ENCODE assay signal across 20 cellular contexts in genomic region chr1:1815606-1816281, GRCh38. TPM values are rescaled to one million over a fixed set of nuclear protein-coding genes. Genes with fewer than 3 reads are reported as not detected.
A peak's percentile ranks its signal among the peaks of the same experiment; 100 is the strongest.
DNase-seq lines count a peak whose midpoint lies in the region; ATAC-seq, FAIRE-seq and TF ChIP-seq lines count a peak whose summit lies in the region.
"Had no signal": no experiment of that assay in that cellular context is flagged by ENCODE, and none has a peak within 500 bp of the region (broad histone marks: within the 10 kb centered on the region; RNA-seq: fewer than 3 reads in every experiment).

No MANE protein-coding gene starts in this region.

- no peak for TF ChIP-seq RAD21 in HepG2 (CRISPR knock-in tag; IDR thresholded peaks at IDR 0.05)

- no peaks in the 10 kb centered on the region for H3K27me3 Mint-ChIP-seq in activated CD8-positive, alpha-beta memory T cell treated with anti-CD3 and anti-CD28 coated beads, Interleukin-2, amount 10 ng/mL, durations not matched to agents 7 days and 5 days
- no peaks in the 10 kb centered on the region for H3K27me3 Mint-ChIP-seq in activated naive CD8-positive, alpha-beta T cell treated with anti-CD3 and anti-CD28 coated beads, Interleukin-2, amount 10 ng/mL, durations not matched to agents 7 days and 5 days

- H3K9me3 Mint-ChIP-seq in activated CD8-positive, alpha-beta memory T cell treated with anti-CD3 and anti-CD28 coated beads, Interleukin-2, amount 10 ng/mL, durations not matched to agents 7 days and 5 days (ENCODE audit: low read depth): no peaks in the 10 kb centered on the region
- H3K9me3 Mint-ChIP-seq in activated naive CD8-positive, alpha-beta T cell treated with anti-CD3 and anti-CD28 coated beads, Interleukin-2, amount 10 ng/mL, durations not matched to agents 7 days and 5 days: no peaks in the 10 kb centered on the region
- H3K9me3 Mint-ChIP-seq: nephron had no signal

- no peak overlapping the region for H3K4me3 Mint-ChIP-seq in activated CD8-positive, alpha-beta memory T cell treated with anti-CD3 and anti-CD28 coated beads, Interleukin-2, amount 10 ng/mL, durations not matched to agents 7 days and 5 days
- H3K4me3 Mint-ChIP-seq in activated naive CD8-positive, alpha-beta T cell treated with anti-CD3 and anti-CD28 coated beads, Interleukin-2, amount 10 ng/mL, durations not matched to agents 7 days and 5 days: no peak overlapping the region
- H3K4me3 Mint-ChIP-seq: nephron had no signal

- CTCF ChIA-PET in activated CD8-positive, alpha-beta memory T cell treated with anti-CD3 and anti-CD28 coated beads, Interleukin-2, amount 10 ng/mL, durations not matched to agents 7 days and 5 days (lab: Charles Lee): no interaction called here
- CTCF ChIA-PET in HepG2 (lab: Yijun Ruan, JAX; ENCODE audit: low intra/inter-chr PET ratio, low total read pairs) (no interaction called here), RWPE1 (lab: Yijun Ruan, JAX) (no interaction called here)

- H3K27ac ChIP-seq in HepG2 (ENCODE audit: extremely low read length, insufficient read depth, low read length): no peak overlapping the region
- no peak overlapping the region for H3K27ac ChIP-seq in upper lobe of right lung
- no peak overlapping the region for H3K27ac ChIP-seq in RWPE1
- H3K27ac ChIP-seq: C4-2B, heart right ventricle, thyroid gland, VCaP had no signal

- H2AFZ ChIP-seq in HepG2 (ENCODE audit: low read length): no peak overlapping the region

- no peak overlapping the region for H3K9ac ChIP-seq in HepG2 (ENCODE audit: insufficient read depth, low read depth, low read length)

- TF ChIP-seq EP300 in HepG2 (IDR thresholded peaks at IDR 0.05; ENCODE audit: low read depth in 2 of 2, low read length in 2 of 2) (no peak), HepG2 (CRISPR knock-in tag; IDR thresholded peaks at IDR 0.05; ENCODE audit: borderline replicate concordance) (no peak)

- DNase-seq in activated CD8-positive, alpha-beta memory T cell treated with anti-CD3 and anti-CD28 coated beads, Interleukin-2, amount 10 ng/mL, durations not matched to agents 7 days and 5 days: no peak
- DNase-seq in activated CD8-positive, alpha-beta memory T cell treated with anti-CD3 and anti-CD28 coated beads, Interleukin-2, amount 50 U/mL, for 4 hours: no peak
- no peak for DNase-seq in activated naive CD8-positive, alpha-beta T cell treated with anti-CD3 and anti-CD28 coated beads, Interleukin-2, amount 10 ng/mL, durations not matched to agents 7 days and 5 days
- DNase-seq in HepG2 (ENCODE audit: low spot score) (no peak), upper lobe of right lung (peak; percentile 16), RWPE1 (ENCODE audit: low spot score) (no peak), GM19239 (ENCODE audit: insufficient read length, low spot score) (no peak), NCI-H1417 (lab: John Stamatoyannopoulos, UW) (no peak)
- DNase-seq: activated gamma-delta T cell treated with Interleukin-2 at 50 U/mL for 16 hours, DMS79 treated with DMSO at 0.1 percent for 48 hours, heart right ventricle, IMR-90, mammary epithelial cell, NCI-H187, NCI-H446 treated with DMSO at 0.1 percent for 48 hours, thyroid gland had no signal

- H3K4me2 ChIP-seq in HepG2 (ENCODE audit: low read depth, low read length): no peak overlapping the region

- FAIRE-seq in HepG2 (lab: Jason Lieb, UNC) (no peak), GM19239 (lab: Jason Lieb, UNC) (no peak)

- BruUV-seq in HepG2 (replicated peaks; lab: Mats Ljungman, UMichigan): no TSS peak

- no peak; a peak in 1 of 4 replicates for TF ChIP-seq POLR2A in HepG2 (IDR thresholded peaks at IDR 0.05; ENCODE audit: insufficient read depth in 1 of 2, low read depth in 2 of 2, low read length in 2 of 2)

- no peak overlapping the region for H3K4me3 ChIP-seq in HepG2 (replicated peaks in 1 of 3; ENCODE audit: insufficient read depth in 1 of 3, low read depth in 2 of 3, low read length in 3 of 3)
- H3K4me3 ChIP-seq in upper lobe of right lung: no peak overlapping the region
- H3K4me3 ChIP-seq: ascending aorta, heart right ventricle, thyroid gland had no signal

- H4K20me1 ChIP-seq in HepG2 (ENCODE audit: insufficient read depth, low read length): no peaks in the 10 kb centered on the region

- POLR2A ChIA-PET in activated naive CD8-positive, alpha-beta T cell treated with anti-CD3 and anti-CD28 coated beads, Interleukin-2, amount 10 ng/mL, durations not matched to agents 7 days and 5 days (lab: Charles Lee): no interaction called here
- POLR2A ChIA-PET in HepG2 (lab: Yijun Ruan, JAX) (no interaction called here), RWPE1 (lab: Yijun Ruan, JAX; ENCODE audit: low non-redundant PET) (no interaction called here)

- H3K79me2 ChIP-seq in HepG2 (ENCODE audit: insufficient read depth, low read length): no peaks in the 10 kb centered on the region

- no peaks in the 10 kb centered on the region for H3K27me3 ChIP-seq in HepG2 (ENCODE audit: control insufficient read depth in 1 of 2, insufficient read depth in 2 of 2, low read length in 2 of 2)
- no peaks in the 10 kb centered on the region for H3K27me3 ChIP-seq in upper lobe of right lung
- H3K27me3 ChIP-seq: ascending aorta, heart right ventricle, thyroid gland had no signal

- peak overlapping the region; percentile 16 for H3K27ac Mint-ChIP-seq in activated CD8-positive, alpha-beta memory T cell treated with anti-CD3 and anti-CD28 coated beads, Interleukin-2, amount 10 ng/mL, durations not matched to agents 7 days and 5 days
- peak overlapping the region; percentile 11 for H3K27ac Mint-ChIP-seq in activated naive CD8-positive, alpha-beta T cell treated with anti-CD3 and anti-CD28 coated beads, Interleukin-2, amount 10 ng/mL, durations not matched to agents 7 days and 5 days
- H3K27ac Mint-ChIP-seq: nephron had no signal

- ATAC-seq in activated CD8-positive, alpha-beta memory T cell treated with anti-CD3 and anti-CD28 coated beads, Interleukin-2, amount 10 ng/mL, durations not matched to agents 7 days and 5 days: no peak
- no peak for ATAC-seq in activated naive CD8-positive, alpha-beta T cell treated with anti-CD3 and anti-CD28 coated beads, Interleukin-2, amount 10 ng/mL, durations not matched to agents 7 days and 5 days (ENCODE audit: low read depth)
- no peak for ATAC-seq in HepG2
- no peak for ATAC-seq in upper lobe of right lung
- ATAC-seq: heart right ventricle had no signal

- H3K9me3 ChIP-seq in HepG2 (ENCODE audit: low read length): no peaks in the 10 kb centered on the region
- no peaks in the 10 kb centered on the region for H3K9me3 ChIP-seq in upper lobe of right lung
- H3K9me3 ChIP-seq: ascending aorta, heart right ventricle, thyroid gland had no signal

- intact Hi-C loops in HepG2 (cut with micrococcal nuclease; ENCODE audit: unreplicated experiment) (no loop called here), upper lobe of right lung (cut with DNase I) (no loop called here)

- H3K36me3 ChIP-seq in HepG2 (replicated peaks in 1 of 2; ENCODE audit: control insufficient read depth in 1 of 2, insufficient read depth in 2 of 2, low read length in 2 of 2) (peaks cover 25 to 45% of the 10 kb centered on the region in 2 experiments), upper lobe of right lung (peaks cover 63% of the 10 kb centered on the region)

- 96% methylated on average over 12 of the region's 14 CpGs for WGBS in HepG2 (ENCODE audit: low lambda C conversion rate)

- no peak for TF ChIP-seq CTCF in HepG2 (CRISPR knock-in tag; IDR thresholded peaks at IDR 0.05)
- no peak for TF ChIP-seq CTCF in upper lobe of right lung (IDR thresholded peaks at IDR 0.05)
- no peak for TF ChIP-seq CTCF in RWPE1 (conservative IDR thresholded peaks at IDR 0.05; ENCODE audit: low read depth)

- in situ Hi-C loops in HepG2 (cut with HindIII; ENCODE audit: extremely low pct_ligation_motif_present, low pct_unique_long_range_greater_than_20kb): no loop called here

- H3K36me3 Mint-ChIP-seq in activated CD8-positive, alpha-beta memory T cell treated with anti-CD3 and anti-CD28 coated beads, Interleukin-2, amount 10 ng/mL, durations not matched to agents 7 days and 5 days: peaks cover 35% of the 10 kb centered on the region
- H3K36me3 Mint-ChIP-seq in activated naive CD8-positive, alpha-beta T cell treated with anti-CD3 and anti-CD28 coated beads, Interleukin-2, amount 10 ng/mL, durations not matched to agents 7 days and 5 days: peaks cover 18% of the 10 kb centered on the region

- no peaks in the 10 kb centered on the region for H3K4me1 Mint-ChIP-seq in activated CD8-positive, alpha-beta memory T cell treated with anti-CD3 and anti-CD28 coated beads, Interleukin-2, amount 10 ng/mL, durations not matched to agents 7 days and 5 days
- H3K4me1 Mint-ChIP-seq in activated naive CD8-positive, alpha-beta T cell treated with anti-CD3 and anti-CD28 coated beads, Interleukin-2, amount 10 ng/mL, durations not matched to agents 7 days and 5 days: no peaks in the 10 kb centered on the region
- H3K4me1 Mint-ChIP-seq: nephron had no signal

- H3K4me1 ChIP-seq in HepG2 (ENCODE audit: insufficient read depth, low read length) (no peaks in the 10 kb centered on the region), upper lobe of right lung (no peaks in the 10 kb centered on the region)
- H3K4me1 ChIP-seq: ascending aorta, heart right ventricle, thyroid gland had no signal

RNA-seq across cellular contexts. Expression of gene NADK, which starts 37.5 kb away (rescaled TPM):
- 100 to 1,000 TPM in 1 of 2 experiments, 10 to 100 TPM in 1; 97.9 to 100 TPM for total RNA-seq in activated CD8-positive, alpha-beta memory T cell treated with anti-CD3 and anti-CD28 coated beads, Interleukin-2, amount 10 ng/mL, durations not matched to agents 7 days and 5 days
- 10 to 100 TPM; 69.7 to 74.3 TPM for total RNA-seq in activated naive CD8-positive, alpha-beta T cell treated with anti-CD3 and anti-CD28 coated beads, Interleukin-2, amount 10 ng/mL, durations not matched to agents 7 days and 5 days
- total RNA-seq in HepG2 (2016; rRNA removed; fragmentation: Illumina TruSeq; extraction: Trizol): 47.6 and 60.1 TPM in 2 replicates
- total RNA-seq in HepG2 (2016; cell fraction: cytosol; rRNA removed; fragmentation: Illumina TruSeq; extraction: Trizol; ENCODE audit: low read depth): 29.8 and 30.8 TPM in 2 replicates
- 38.7 and 62.4 TPM in 2 replicates for total RNA-seq in HepG2 (2016; cell fraction: insoluble cytoplasmic fraction; rRNA removed; fragmentation: Illumina TruSeq; extraction: Trizol)
- 61.8 and 69.8 TPM in 2 replicates for total RNA-seq in HepG2 (2016; cell fraction: membrane; rRNA removed; fragmentation: Illumina TruSeq; extraction: Trizol)
- total RNA-seq in HepG2 (2016; cell fraction: nucleus; rRNA removed; fragmentation: Illumina TruSeq; extraction: Trizol): 56.0 and 58.2 TPM in 2 replicates
- 56.6 and 74.9 TPM in 2 replicates for polyA plus RNA-seq in HepG2 (2011; rRNA removed)
- 44.7 and 49.3 TPM in 2 replicates for polyA plus RNA-seq in HepG2 (2011; cell fraction: cytosol; rRNA removed)
- polyA plus RNA-seq in HepG2 (2011; cell fraction: nucleus; rRNA removed): 195 and 220 TPM in 2 replicates
- 34.7 and 51.8 TPM in 2 replicates for polyA plus RNA-seq in HepG2 (2012)
- 30.4 and 32.6 TPM in 2 replicates for polyA plus RNA-seq in HepG2 (2016; cell fraction: cytosol; fragmentation: Illumina TruSeq; extraction: Trizol; ENCODE audit: low read depth)
- polyA plus RNA-seq in HepG2 (2016; cell fraction: insoluble cytoplasmic fraction; fragmentation: Illumina TruSeq; extraction: Trizol; ENCODE audit: low read depth): 44.6 and 56.1 TPM in 2 replicates
- 62.4 and 63.0 TPM in 2 replicates for polyA plus RNA-seq in HepG2 (2016; cell fraction: membrane; fragmentation: Illumina TruSeq; extraction: Trizol; ENCODE audit: low read depth)
- 149 and 161 TPM in 2 replicates for polyA plus RNA-seq in HepG2 (2016; cell fraction: nucleus; fragmentation: Illumina TruSeq; extraction: Trizol; ENCODE audit: insufficient read depth, low read depth)
- 59.5 and 61.8 TPM in 2 replicates for polyA minus RNA-seq in HepG2 (2011; rRNA and poly(A)+ RNA removed; ENCODE audit: low replicate concordance)
- polyA minus RNA-seq in HepG2 (2011; cell fraction: cytosol; rRNA and poly(A)+ RNA removed): 27.9 and 28.0 TPM in 2 replicates
- polyA minus RNA-seq in HepG2 (2011; cell fraction: nucleus; rRNA and poly(A)+ RNA removed): 37.6 and 42.4 TPM in 2 replicates
- total RNA-seq in upper lobe of right lung: 99.2 TPM
